Comparison of ENCODE assay signal across 8 cellular contexts in the genomic region with DNA sequence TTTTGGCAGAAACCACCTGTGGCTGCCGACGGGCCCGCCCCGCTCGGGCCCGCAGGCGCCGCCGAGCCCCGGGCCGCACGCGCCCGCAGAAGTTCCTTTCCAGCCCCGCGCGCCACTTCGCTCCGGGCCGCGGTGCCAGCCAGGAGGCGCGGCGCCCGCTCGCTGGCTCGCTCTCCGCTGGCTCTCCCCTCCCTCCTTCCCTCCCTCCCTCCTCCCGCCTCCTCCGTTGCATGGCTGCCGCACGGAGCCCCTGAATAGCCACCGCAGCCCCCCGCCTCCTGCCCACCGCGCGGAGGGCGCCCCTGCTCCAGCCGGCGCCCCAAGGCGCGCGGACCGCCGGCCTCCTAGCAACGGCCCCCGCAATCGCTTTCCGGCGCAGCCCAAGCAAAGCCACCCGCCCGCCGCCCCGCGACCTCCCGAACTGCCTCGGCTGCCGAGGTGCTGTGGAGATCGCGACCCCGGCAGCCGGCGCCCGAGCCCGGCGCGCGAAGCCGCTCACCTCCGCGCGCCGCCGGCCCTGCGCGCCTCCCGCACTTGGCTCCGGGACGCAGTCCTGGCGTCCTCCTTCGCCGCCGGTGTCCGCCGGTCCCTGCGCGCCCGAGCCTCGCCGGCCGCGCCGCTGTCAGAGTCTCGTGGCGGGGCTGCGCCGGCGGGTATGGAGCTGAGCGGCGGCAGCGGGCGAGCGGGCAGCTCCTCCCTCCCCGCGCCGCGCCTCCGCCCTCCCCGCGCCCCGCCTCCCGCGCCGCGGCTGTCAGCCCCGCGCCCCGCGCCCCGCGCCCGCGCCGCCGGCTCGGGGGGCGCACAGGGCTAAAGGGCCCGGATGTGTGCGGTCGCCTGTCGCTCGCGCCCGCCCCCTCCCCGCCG. TPM values are rescaled to one million over a fixed set of nuclear protein-coding genes. Genes with fewer than 3 reads are reported as not detected.
A peak's percentile ranks its signal among the peaks of the same experiment; 100 is the strongest.
DNase-seq lines count a peak whose midpoint lies in the region; ATAC-seq and TF ChIP-seq lines count a peak whose summit lies in the region.

Gene ZBTB7C (minus strand): TSS at position 657 of the 864 bp plus-strand sequence.

- H3K9me3 ChIP-seq in gastroesophageal sphincter (no peaks in the 10 kb centered on the region), neural progenitor cell (ENCODE audit: low read depth) (no peaks in the 10 kb centered on the region)

- H3K4me2 ChIP-seq in neural progenitor cell = peak within 1 kb of the TSS; percentile 91

- H4K20me1 ChIP-seq in neural progenitor cell (ENCODE audit: low read depth) = peaks cover 25% of the 10 kb centered on the region

- no CpG with 5 or more reads among the region's 136 CpGs for WGBS in gastroesophageal sphincter (ENCODE audit: low coverage in 1 of 2), 2 donors

- TF ChIP-seq EP300 in gastroesophageal sphincter (IDR thresholded peaks at IDR 0.05) = no peak

- peak within 1 kb of the TSS; percentile 93 for H2AFZ ChIP-seq in neural progenitor cell (replicated peaks)

- no peaks in the 10 kb centered on the region for H3K36me3 Mint-ChIP-seq in activated CD4-positive, alpha-beta T cell treated with anti-CD3 and anti-CD28 coated beads, Interleukin-2, amount 10 ng/mL, durations not matched to agents 24 days and 14 days (ENCODE audit: low read depth)
- no peaks in the 10 kb centered on the region for H3K36me3 Mint-ChIP-seq in activated T-cell treated with anti-CD3 and anti-CD28 coated beads, Interleukin-2, amount 50 U/mL, for 24 hours (ENCODE audit: low read depth)
- H3K36me3 Mint-ChIP-seq in neural progenitor cell = no peaks in the 10 kb centered on the region

- H3K27ac Mint-ChIP-seq in activated CD4-positive, alpha-beta T cell treated with anti-CD3 and anti-CD28 coated beads, Interleukin-2, amount 10 ng/mL, durations not matched to agents 24 days and 14 days = no peak within 1 kb of the TSS
- peak within 1 kb of the TSS; percentile 11 for H3K27ac Mint-ChIP-seq in activated T-cell treated with anti-CD3 and anti-CD28 coated beads, Interleukin-2, amount 50 U/mL, for 24 hours
- H3K27ac Mint-ChIP-seq in neural progenitor cell = no peak within 1 kb of the TSS

- H3K4me1 ChIP-seq in gastroesophageal sphincter (peaks cover 0 to 37% (median 9%) of the 10 kb centered on the region in 3 donors), neural progenitor cell (peaks cover 33% of the 10 kb centered on the region)

- H3K27me3 ChIP-seq in gastroesophageal sphincter = peaks cover 31% of the 10 kb centered on the region
- peaks cover 87% of the 10 kb centered on the region for H3K27me3 ChIP-seq in neural progenitor cell

- H3K9ac ChIP-seq in neural progenitor cell = no peak within 1 kb of the TSS

- DNase-seq in activated CD4-positive, alpha-beta T cell treated with anti-CD3 and anti-CD28 coated beads, Interleukin-2, amount 10 ng/mL, durations not matched to agents 24 days and 14 days = peak; percentile 83
- DNase-seq in activated CD4-positive, alpha-beta T cell treated with anti-CD3 and anti-CD28 coated beads, Interleukin-2, amount 50 U/mL, for 1 hour = no peak
- peak; percentile 31 for DNase-seq in M059J (ENCODE audit: low read depth)
- DNase-seq in activated T-cell treated with anti-CD3 and anti-CD28 coated beads, Interleukin-2, amount 50 U/mL, for 24 hours = peak; percentile 51
- peak; percentile 86 for DNase-seq in neural progenitor cell (ENCODE audit: low spot score)
- no peak for DNase-seq in pons (ENCODE audit: low spot score)

- TF ChIP-seq CTCF in gastroesophageal sphincter (IDR thresholded peaks at IDR 0.05) (peak in 1 of 4 experiments; percentile 30), neural progenitor cell (IDR thresholded peaks at IDR 0.05) (no peak)

- H3K27ac ChIP-seq in gastroesophageal sphincter (peak within 1 kb of the TSS; percentile 45 to 93 (median 87)), neural progenitor cell (no peak within 1 kb of the TSS)

- H3F3A ChIP-seq in neural progenitor cell (ENCODE audit: low read depth) = peaks cover 31% of the 10 kb centered on the region

- no peaks in the 10 kb centered on the region for H3K36me3 ChIP-seq in gastroesophageal sphincter
- H3K36me3 ChIP-seq in neural progenitor cell = no peaks in the 10 kb centered on the region

- intact Hi-C loops in activated CD4-positive, alpha-beta T cell treated with anti-CD3 and anti-CD28 coated beads, Interleukin-2, amount 10 ng/mL, durations not matched to agents 24 days and 14 days (cut with micrococcal nuclease) = loop anchor here (5.0 kb wide), 1 partner anchor 272 kb away; no protein-coding TSS in a partner anchor

- no peak for TF ChIP-seq POLR2A in gastroesophageal sphincter (IDR thresholded peaks at IDR 0.05)

- no peaks in the 10 kb centered on the region for H3K9me3 Mint-ChIP-seq in activated CD4-positive, alpha-beta T cell treated with anti-CD3 and anti-CD28 coated beads, Interleukin-2, amount 10 ng/mL, durations not matched to agents 24 days and 14 days
- H3K9me3 Mint-ChIP-seq in activated T-cell treated with anti-CD3 and anti-CD28 coated beads, Interleukin-2, amount 50 U/mL, for 24 hours = no peaks in the 10 kb centered on the region
- peaks cover 2% of the 10 kb centered on the region for H3K9me3 Mint-ChIP-seq in neural progenitor cell

- no peaks in the 10 kb centered on the region for H3K79me2 ChIP-seq in neural progenitor cell (ENCODE audit: low read depth)

- ATAC-seq in gastroesophageal sphincter (peak; percentile 51), HG03095 (IDR thresholded peaks at IDR 0.05; ENCODE audit: unreplicated experiment) (no peak)

- H3K4me3 Mint-ChIP-seq in activated CD4-positive, alpha-beta T cell treated with anti-CD3 and anti-CD28 coated beads, Interleukin-2, amount 10 ng/mL, durations not matched to agents 24 days and 14 days = peak within 1 kb of the TSS; percentile 75
- H3K4me3 Mint-ChIP-seq in activated T-cell treated with anti-CD3 and anti-CD28 coated beads, Interleukin-2, amount 50 U/mL, for 24 hours = peak within 1 kb of the TSS; percentile 68
- peak within 1 kb of the TSS; percentile 89 for H3K4me3 Mint-ChIP-seq in neural progenitor cell

- H3K27me3 Mint-ChIP-seq in activated CD4-positive, alpha-beta T cell treated with anti-CD3 and anti-CD28 coated beads, Interleukin-2, amount 10 ng/mL, durations not matched to agents 24 days and 14 days = peaks cover 74% of the 10 kb centered on the region
- peaks cover 75% of the 10 kb centered on the region for H3K27me3 Mint-ChIP-seq in activated T-cell treated with anti-CD3 and anti-CD28 coated beads, Interleukin-2, amount 50 U/mL, for 24 hours
- H3K27me3 Mint-ChIP-seq in neural progenitor cell (ENCODE audit: insufficient read depth, low read depth) = peaks cover 61% of the 10 kb centered on the region

- H3K4me3 ChIP-seq in gastroesophageal sphincter (peak within 1 kb of the TSS; percentile 73 to 77), neural progenitor cell (peak within 1 kb of the TSS; percentile 82)

- peaks cover 9% of the 10 kb centered on the region for H3K4me1 Mint-ChIP-seq in activated CD4-positive, alpha-beta T cell treated with anti-CD3 and anti-CD28 coated beads, Interleukin-2, amount 10 ng/mL, durations not matched to agents 24 days and 14 days
- H3K4me1 Mint-ChIP-seq in activated T-cell treated with anti-CD3 and anti-CD28 coated beads, Interleukin-2, amount 50 U/mL, for 24 hours (ENCODE audit: low read depth) = peaks cover 20% of the 10 kb centered on the region
- H3K4me1 Mint-ChIP-seq in neural progenitor cell = peaks cover 25% of the 10 kb centered on the region

RNA-seq across cellular contexts. Expression of gene ZBTB7C, which starts in this region (rescaled TPM):
- 0.56 and 0.64 TPM in 2 replicates for total RNA-seq in activated CD4-positive, alpha-beta T cell treated with anti-CD3 and anti-CD28 coated beads, Interleukin-2, amount 10 ng/mL, durations not matched to agents 24 days and 14 days
- not detected in 2 replicates for total RNA-seq in M059J (2014; rRNA removed; shearing (Covaris generic))
- 10 to 100 TPM in 3 of 4 donors, 1 to 10 TPM in 1; 7.8 to 15.4 (median 11.8) TPM for total RNA-seq in gastroesophageal sphincter
- 0.15 and 2.3 TPM in 2 replicates for total RNA-seq in neural progenitor cell (ENCODE audit: low replicate concordance)

Comparison
In these comparisons a context has a peak if more than half of its experiments do, and no peak if none do; other contexts are left out.
1. Peak in DNase-seq in activated CD4-positive, alpha-beta T cell treated with anti-CD3 and anti-CD28 coated beads, Interleukin-2, amount 10 ng/mL, durations not matched to agents 24 days and 14 days; RNA of the gene not detected or under 1 TPM.
2. Peak in DNase-seq in M059J; RNA of the gene not detected or under 1 TPM.
3. DNase-seq: peak in activated T-cell treated with anti-CD3 and anti-CD28 coated beads, Interleukin-2, amount 50 U/mL, for 24 hours (single experiment) and neural progenitor cell (single experiment); none in activated CD4-positive, alpha-beta T cell treated with anti-CD3 and anti-CD28 coated beads, Interleukin-2, amount 50 U/mL, for 1 hour (single experiment) and pons (single experiment).
4. Peak in every context shown above with its lines, with median percentiles within 50 percentile points of each other: H3K4me3 Mint-ChIP-seq.